In genomic region chr5:31511305-31511704, GRCh38 we compare ENCODE assay signal across 26 cellular contexts. TPM values are rescaled to one million over a fixed set of nuclear protein-coding genes. Genes with fewer than 3 reads are reported as not detected.
DNase-seq lines count a peak whose midpoint lies in the region; ATAC-seq, FAIRE-seq and TF ChIP-seq lines count a peak whose summit lies in the region.
"Had no signal": no experiment of that assay in that cellular context is flagged by ENCODE, and none has a peak within 500 bp of the region (broad histone marks: within the 10 kb centered on the region; RNA-seq: fewer than 3 reads in every experiment).

No MANE protein-coding gene starts in this region.

- no TSS peak for BruUV-seq in K562 (replicated peaks; lab: Mats Ljungman, UMichigan)

- no peak overlapping the region for H2AFZ ChIP-seq in K562 (ENCODE audit: low read depth, low read length)

- H3K36me3 Mint-ChIP-seq in T-helper 17 cell (ENCODE audit: low read depth), result peaks cover 23% of the 10 kb centered on the region

- in situ Hi-C loops in K562 (cut with MboI), result no loop called here

- intact Hi-C loops in K562 (cut with micrococcal nuclease) (no loop called here), dorsolateral prefrontal cortex (cut with DNase I) (no loop called here)

- TF ChIP-seq CTCF in HEK293 (tag by site-specific recombination; IDR thresholded peaks at IDR 0.05), result no peak
- TF ChIP-seq CTCF in K562 (IDR thresholded peaks at IDR 0.05 in 2 of 3, conservative IDR thresholded peaks at IDR 0.05 in 1 of 3; ENCODE audit: insufficient read depth in 2 of 3, low read depth in 1 of 3, low read length in 3 of 3), result no peak
- no peak for TF ChIP-seq CTCF in dorsolateral prefrontal cortex (IDR thresholded peaks at IDR 0.05 in 54 of 56, conservative IDR thresholded peaks at IDR 0.05 in 2 of 56; ENCODE audit: low read depth in 1 of 56, partially characterized antibody in 56 of 56)

- no peak for TF ChIP-seq EP300 in K562 (IDR thresholded peaks at IDR 0.05; ENCODE audit: low read length)

- H4K20me1 ChIP-seq in K562 (replicated peaks; ENCODE audit: control insufficient read depth, insufficient read depth, low read length), result 0 out of 2 replicates have a peak, but pooled peaks cover 6% of the 10 kb centered on the region
- H4K20me1 ChIP-seq: BLaER1 had no signal

- H3K9me1 ChIP-seq in K562 (ENCODE audit: control insufficient read depth, insufficient read depth, low read length), result no peaks in the 10 kb centered on the region

- POLR2A ChIA-PET in HEK293 (lab: Yijun Ruan, JAX), result no interaction called here
- POLR2A ChIA-PET in K562 (lab: Yijun Ruan, JAX), result no interaction called here

- H3K36me3 ChIP-seq in HEK293 (ENCODE audit: control insufficient read depth in 2 of 2, insufficient read depth in 1 of 2, low read length in 2 of 2) (peaks cover 91 to 97% of the 10 kb centered on the region in 2 experiments), K562 (ENCODE audit: control insufficient read depth, insufficient read depth, low read length) (peaks cover 91% of the 10 kb centered on the region)

- TF ChIP-seq POLR2A in K562 (conservative IDR thresholded peaks at IDR 0.05), result no peak

- no peak overlapping the region for H3K9ac ChIP-seq in K562 (ENCODE audit: insufficient read depth in 1 of 2, low read depth in 2 of 2, low read length in 2 of 2)
- H3K9ac ChIP-seq: BLaER1 had no signal

- H3K4me3 Mint-ChIP-seq in T-helper 17 cell, result no peak overlapping the region
- H3K4me3 Mint-ChIP-seq: CD14-positive monocyte; CD4-positive, alpha-beta memory T cell; CD4-positive, CD25-positive, alpha-beta regulatory T cell had no signal

- H3K79me2 ChIP-seq in K562 (ENCODE audit: control insufficient read depth, insufficient read depth, low read length), result no peaks in the 10 kb centered on the region

- H3K9me3 ChIP-seq in HEK293 (ENCODE audit: control insufficient read depth, insufficient read depth, low read depth, low read length), result no peaks in the 10 kb centered on the region
- no peaks in the 10 kb centered on the region for H3K9me3 ChIP-seq in T-helper 17 cell (ENCODE audit: control insufficient read depth, low read length, poor library complexity, severe bottlenecking)
- H3K9me3 ChIP-seq in K562 (replicated peaks; ENCODE audit: control insufficient read depth, insufficient read depth, low read depth, low read length), result no peaks in the 10 kb centered on the region
- H3K9me3 ChIP-seq: BE2C, BLaER1 had no signal

- H3K4me1 ChIP-seq in HEK293 (ENCODE audit: control insufficient read depth, insufficient read depth, low read length) (no peaks in the 10 kb centered on the region), K562 (replicated peaks in 1 of 2; ENCODE audit: control insufficient read depth in 2 of 2, insufficient read depth in 2 of 2, low read length in 2 of 2) (no peaks in the 10 kb centered on the region)
- H3K4me1 ChIP-seq: BE2C, BLaER1 had no signal

- ATAC-seq in T-helper 17 cell (no peak), K562 (no peak)
- ATAC-seq: GM12878 had no signal

- WGBS in K562 (ENCODE audit: insufficient coverage, low coverage, missing lambda C conversion rate), result 95% methylated on average over 4 of the region's 4 CpGs

- no peak for DNase-seq in T-helper 17 cell
- DNase-seq in K562 (ENCODE audit: extremely low read depth in 1 of 4, low spot score in 3 of 4), result no peak
- DNase-seq in stimulated activated naive CD4-positive, alpha-beta T cell (lab: John Stamatoyannopoulos, UW), result no peak
- DNase-seq in dorsolateral prefrontal cortex, result no peak
- DNase-seq: 8988T; ACHN; BE2C; C1 segment of cervical spinal cord; CD4-positive, alpha-beta memory T cell; CD4-positive, CD25-positive, alpha-beta regulatory T cell; CD8-positive, alpha-beta memory T cell; COR-L47; DMS 273 treated with DMSO at 0.1 percent for 48 hours; DMS153; DMS53; DMS79; DND-41; EL; GDM1 had no signal

- no peak for TF ChIP-seq RAD21 in K562 (CRISPR knock-in tag; conservative IDR thresholded peaks at IDR 0.05 in 1 of 2, IDR thresholded peaks at IDR 0.05 in 1 of 2)

- H3K4me1 Mint-ChIP-seq in T-helper 17 cell, result peaks cover 10% of the 10 kb centered on the region
- H3K4me1 Mint-ChIP-seq: CD14-positive monocyte had no signal

- H3K27ac Mint-ChIP-seq in T-helper 17 cell, result peak overlapping the region; percentile 47

- H3K4me2 ChIP-seq in K562 (ENCODE audit: insufficient read depth, low read length), result no peak overlapping the region
- H3K4me2 ChIP-seq: BLaER1 had no signal

- no peak overlapping the region for H3K4me3 ChIP-seq in HEK293 (ENCODE audit: low read depth, low read length)
- H3K4me3 ChIP-seq in K562, result no peak overlapping the region
- no peak overlapping the region for H3K4me3 ChIP-seq in dorsolateral prefrontal cortex
- H3K4me3 ChIP-seq: BLaER1, GM12878 had no signal

- CTCF ChIA-PET in HEK293 (lab: Yijun Ruan, JAX), result no interaction called here
- CTCF ChIA-PET in K562 (lab: Yijun Ruan, JAX; ENCODE audit: low intra/inter-chr PET ratio), result no interaction called here

- no peaks in the 10 kb centered on the region for H3K27me3 Mint-ChIP-seq in T-helper 17 cell
- H3K27me3 Mint-ChIP-seq: CD4-positive, alpha-beta memory T cell; CD4-positive, CD25-positive, alpha-beta regulatory T cell; CD8-positive, alpha-beta memory T cell had no signal

- H3K27me3 ChIP-seq in K562 (ENCODE audit: control insufficient read depth in 2 of 2, insufficient read depth in 2 of 2, low read length in 2 of 2) (no peaks in the 10 kb centered on the region), dorsolateral prefrontal cortex (no peaks in the 10 kb centered on the region)
- H3K27me3 ChIP-seq: BE2C, BLaER1 had no signal

- no peak overlapping the region for H3K27ac ChIP-seq in HEK293 (ENCODE audit: extremely low read depth, low read depth, low read length)
- no peak overlapping the region for H3K27ac ChIP-seq in K562 (ENCODE audit: extremely low read depth, low read depth, low read length)
- no peak overlapping the region for H3K27ac ChIP-seq in dorsolateral prefrontal cortex
- H3K27ac ChIP-seq: BLaER1 had no signal

- no peak for FAIRE-seq in K562 (lab: Jason Lieb, UNC)
- FAIRE-seq: A204.1, GM12878, GM12892, GM18507 had no signal

TF ChIP-seq in HEK293, 187 proteins besides CTCF, POLR2A, EP300 and RAD21 (continues in another document):
- TF ChIP-seq HOXC10 (CRISPR knock-in tag; IDR thresholded peaks at IDR 0.05), result no peak

TF ChIP-seq in K562, 482 proteins besides CTCF, POLR2A, EP300 and RAD21 (continues in another document):
- TF ChIP-seq ZNF121 (CRISPR knock-in tag; conservative IDR thresholded peaks at IDR 0.05) (peak; percentile 34; the same call in 1 of the 2 replicates), KDM1A (IDR thresholded peaks at IDR 0.05) (no peak)

RNA-seq across cellular contexts. Expression of gene DROSHA, which starts 20.6 kb away (rescaled TPM):
- total RNA-seq in T-helper 17 cell (10 to 100 TPM; 45.6 to 57.4 TPM), K562 (2014; rRNA removed) (74.3 and 75.7 TPM in 2 replicates), K562 (2014; rRNA removed; fragmentation: Illumina TruSeq; extraction: Trizol) (56.5 and 59.7 TPM in 2 replicates), K562 (2015; rRNA removed; fragmentation: Illumina TruSeq; extraction: Trizol) (52.8 and 61.4 TPM in 2 replicates), K562 (2021) (96.7 and 109 TPM in 2 replicates), dorsolateral prefrontal cortex (100 to 1,000 TPM in 18 of 120 experiments, 10 to 100 TPM in 102; 59.1 to 123 (median 84.0) TPM)
- total RNA-seq in K562 (2011; cell fraction: chromatin; rRNA removed; ENCODE audit: low replicate concordance), result 199 and 361 TPM in 2 replicates
- total RNA-seq in K562 (2011; cell fraction: nucleolus; rRNA removed), result 84.9 and 101 TPM in 2 replicates
- total RNA-seq in K562 (2011; cell fraction: nucleoplasm; rRNA removed), result 121 and 152 TPM in 2 replicates
- polyA plus RNA-seq in K562 (2011; rRNA removed) (68.9 and 75.6 TPM in 2 replicates), K562 (2014; fragmentation: Illumina TruSeq; extraction: Trizol) (59.7 and 71.6 TPM in 2 replicates), K562 (2014; fragmentation: Nextera tagmentation; extraction: Ambion mirVana) (10 to 100 TPM; 52.5 to 60.7 TPM), K562 (2014; rRNA removed) (62.8 and 96.5 TPM in 2 replicates)
- 38.4 and 56.0 TPM in 2 replicates for polyA plus RNA-seq in K562 (2011; cell fraction: cytosol; rRNA removed)
- polyA plus RNA-seq in K562 (2011; cell fraction: nucleus; rRNA removed), result 154 and 159 TPM in 2 replicates
- polyA plus RNA-seq in K562 (2012), result 41.7 and 67.6 TPM in 2 replicates
- 290 and 310 TPM in 2 replicates for polyA minus RNA-seq in K562 (2011; rRNA and poly(A)+ RNA removed)
- 46.4 and 69.8 TPM in 2 replicates for polyA minus RNA-seq in K562 (2011; cell fraction: cytosol; rRNA and poly(A)+ RNA removed)
- 98.0 and 140 TPM in 2 replicates for polyA minus RNA-seq in K562 (2011; cell fraction: nucleus; rRNA and poly(A)+ RNA removed)

RNA-seq across cellular contexts. Expression of gene C5orf22, which starts 20.8 kb away (rescaled TPM):
- total RNA-seq in T-helper 17 cell, result 10 to 100 TPM; 11.8 to 16.9 TPM
- 24.7 and 55.1 TPM in 2 replicates for total RNA-seq in K562 (2011; cell fraction: chromatin; rRNA removed; ENCODE audit: low replicate concordance)
- total RNA-seq in K562 (2011; cell fraction: nucleolus; rRNA removed), result 13.5 and 17.8 TPM in 2 replicates
- total RNA-seq in K562 (2011; cell fraction: nucleoplasm; rRNA removed), result 22.7 and 34.7 TPM in 2 replicates
- total RNA-seq in K562 (2014; rRNA removed), result 22.7 and 27.6 TPM in 2 replicates
- total RNA-seq in K562 (2014; rRNA removed; fragmentation: Illumina TruSeq; extraction: Trizol), result 42.6 and 45.2 TPM in 2 replicates
- 36.5 and 39.3 TPM in 2 replicates for total RNA-seq in K562 (2015; rRNA removed; fragmentation: Illumina TruSeq; extraction: Trizol)
- total RNA-seq in K562 (2021), result 38.2 and 40.7 TPM in 2 replicates
- polyA plus RNA-seq in K562 (2011; rRNA removed), result 37.7 and 56.7 TPM in 2 replicates
- 25.3 and 32.6 TPM in 2 replicates for polyA plus RNA-seq in K562 (2011; cell fraction: cytosol; rRNA removed)
- 10.5 and 14.5 TPM in 2 replicates for polyA plus RNA-seq in K562 (2011; cell fraction: nucleus; rRNA removed)
- polyA plus RNA-seq in K562 (2012), result 21.9 and 25.8 TPM in 2 replicates
- polyA plus RNA-seq in K562 (2014; fragmentation: Illumina TruSeq; extraction: Trizol), result 38.5 and 49.7 TPM in 2 replicates
- 10 to 100 TPM; 32.1 to 35.3 TPM for polyA plus RNA-seq in K562 (2014; fragmentation: Nextera tagmentation; extraction: Ambion mirVana)
- 27.5 and 30.0 TPM in 2 replicates for polyA plus RNA-seq in K562 (2014; rRNA removed)
- 49.1 and 54.9 TPM in 2 replicates for polyA minus RNA-seq in K562 (2011; rRNA and poly(A)+ RNA removed)
- polyA minus RNA-seq in K562 (2011; cell fraction: cytosol; rRNA and poly(A)+ RNA removed), result 13.6 and 21.8 TPM in 2 replicates
- polyA minus RNA-seq in K562 (2011; cell fraction: nucleus; rRNA and poly(A)+ RNA removed), result 22.0 and 22.2 TPM in 2 replicates
- 10 to 100 TPM; 15.8 to 52.3 (median 34.5) TPM for total RNA-seq in dorsolateral prefrontal cortex

Comparison
In these comparisons a context has a peak if more than half of its experiments do, and no peak if none do; other contexts are left out.
1. Of the 44 proteins assayed by ChIP-seq in both K562 and HEK293: peak only in K562: none; only in HEK293: none; in both: ZNF121; in neither: 43.